8 cellular contexts compared by ENCODE assay signal in genomic region chr9:272251-273213, GRCh38. TPM values are rescaled to one million over a fixed set of nuclear protein-coding genes. Genes with fewer than 3 reads are reported as not detected.
DNase-seq lines count a peak whose midpoint lies in the region; ATAC-seq and TF ChIP-seq lines count a peak whose summit lies in the region.

No MANE protein-coding gene starts in this region.

- no peaks in the 10 kb centered on the region for H3K27me3 Mint-ChIP-seq in activated naive CD4-positive, alpha-beta T cell treated with anti-CD3 and anti-CD28 coated beads for 36 hours (ENCODE audit: low read depth)

- no peak overlapping the region for H3K4me3 ChIP-seq in BE2C (ENCODE audit: low read depth, low read length)

- no peaks in the 10 kb centered on the region for H3K36me3 ChIP-seq in BE2C

- H3K4me1 Mint-ChIP-seq in activated naive CD4-positive, alpha-beta T cell treated with anti-CD3 and anti-CD28 coated beads for 36 hours (ENCODE audit: low read depth), result peaks cover 51% of the 10 kb centered on the region

- no peaks in the 10 kb centered on the region for H3K4me1 ChIP-seq in BE2C

- peaks cover 28% of the 10 kb centered on the region for H3K36me3 Mint-ChIP-seq in activated naive CD4-positive, alpha-beta T cell treated with anti-CD3 and anti-CD28 coated beads for 36 hours (ENCODE audit: low read depth)

- no peaks in the 10 kb centered on the region for H3K9me3 Mint-ChIP-seq in activated naive CD4-positive, alpha-beta T cell treated with anti-CD3 and anti-CD28 coated beads for 36 hours

- CTCF ChIA-PET in activated naive CD4-positive, alpha-beta T cell treated with anti-CD3 and anti-CD28 coated beads for 36 hours (lab: Charles Lee), result no interaction called here

- H3K9me3 ChIP-seq in BE2C, result no peaks in the 10 kb centered on the region

- peak; percentile 96 for DNase-seq in SIG-M5 (lab: John Stamatoyannopoulos, UW)
- DNase-seq in activated naive CD4-positive, alpha-beta T cell treated with anti-CD3 and anti-CD28 coated beads for 36 hours, result peak; percentile 88
- peak; percentile 53 to 63 (median 59) for DNase-seq in stimulated activated CD4-positive, alpha-beta T cell treated with anti-CD3 and anti-CD28 coated beads, Interleukin-12 subunit alpha, Interleukin-12 subunit beta, amount 100 ng/mL, for 48 hours (ENCODE audit: low read depth in 2 of 3, low spot score in 1 of 3)
- no peak for DNase-seq in NCI-H187 (lab: John Stamatoyannopoulos, UW)
- no peak for DNase-seq in BE2C
- DNase-seq in DMS79 (lab: John Stamatoyannopoulos, UW), result no peak

- intact Hi-C loops in activated naive CD4-positive, alpha-beta T cell treated with anti-CD3 and anti-CD28 coated beads for 36 hours (cut with micrococcal nuclease), result loop anchor here (1.0 to 5.0 kb wide), 4 partner anchors 10 to 245 kb away; no protein-coding TSS in a partner anchor

- TF ChIP-seq CTCF in BE2C (IDR thresholded peaks at IDR 0.05; ENCODE audit: low read depth, low read length), result no peak

- peak overlapping the region; percentile 99 for H3K27ac Mint-ChIP-seq in activated naive CD4-positive, alpha-beta T cell treated with anti-CD3 and anti-CD28 coated beads for 36 hours

- ATAC-seq in GM18517 (IDR thresholded peaks at IDR 0.05; ENCODE audit: unreplicated experiment) (peak; percentile 99), HG02884 (IDR thresholded peaks at IDR 0.05; ENCODE audit: unreplicated experiment) (peak; percentile 97)

- H3K27me3 ChIP-seq in BE2C, result no peaks in the 10 kb centered on the region

- H3K4me3 Mint-ChIP-seq in activated naive CD4-positive, alpha-beta T cell treated with anti-CD3 and anti-CD28 coated beads for 36 hours, result peak overlapping the region; percentile 94

RNA-seq across cellular contexts. Expression of gene DOCK8, which starts 57.9 kb away (rescaled TPM):
- total RNA-seq in activated naive CD4-positive, alpha-beta T cell treated with anti-CD3 and anti-CD28 coated beads for 36 hours, result 100 to 1,000 TPM; 110 to 114 TPM
- polyA plus RNA-seq in BE2C (2012; ENCODE audit: insufficient read depth, insufficient read length, low read depth), result 0.54 TPM

Comparison
In these comparisons a context has a peak if more than half of its experiments do, and no peak if none do; other contexts are left out.
1. DNase-seq: peak in SIG-M5 (single experiment), activated naive CD4-positive, alpha-beta T cell treated with anti-CD3 and anti-CD28 coated beads for 36 hours (single experiment) and stimulated activated CD4-positive, alpha-beta T cell treated with anti-CD3 and anti-CD28 coated beads, Interleukin-12 subunit alpha, Interleukin-12 subunit beta, amount 100 ng/mL, for 48 hours (3 of 3); none in NCI-H187 (0 of 2), BE2C (single experiment) and DMS79 (single experiment).